1 cellular context compared by ENCODE assay signal in genomic region chr1:8841395-8841794, GRCh38.
TF ChIP-seq lines count a peak whose summit lies in the region.

No MANE protein-coding gene starts in this region.

TF ChIP-seq in K562, 482 proteins besides CTCF, POLR2A, EP300 and RAD21:
- TF ChIP-seq ZBTB40 (IDR thresholded peaks at IDR 0.05): peak; percentile 72
- peak; percentile 69 for TF ChIP-seq ZBTB40 (CRISPR knock-in tag; IDR thresholded peaks at IDR 0.05)
- TF ChIP-seq ZNF384 (IDR thresholded peaks at IDR 0.05; ENCODE audit: low read depth, low read length): peak; percentile 85
- no peak for TF ChIP-seq MECOM (CRISPR knock-in tag; IDR thresholded peaks at IDR 0.05)
